26 cellular contexts compared by ENCODE assay signal in the genomic region with DNA sequence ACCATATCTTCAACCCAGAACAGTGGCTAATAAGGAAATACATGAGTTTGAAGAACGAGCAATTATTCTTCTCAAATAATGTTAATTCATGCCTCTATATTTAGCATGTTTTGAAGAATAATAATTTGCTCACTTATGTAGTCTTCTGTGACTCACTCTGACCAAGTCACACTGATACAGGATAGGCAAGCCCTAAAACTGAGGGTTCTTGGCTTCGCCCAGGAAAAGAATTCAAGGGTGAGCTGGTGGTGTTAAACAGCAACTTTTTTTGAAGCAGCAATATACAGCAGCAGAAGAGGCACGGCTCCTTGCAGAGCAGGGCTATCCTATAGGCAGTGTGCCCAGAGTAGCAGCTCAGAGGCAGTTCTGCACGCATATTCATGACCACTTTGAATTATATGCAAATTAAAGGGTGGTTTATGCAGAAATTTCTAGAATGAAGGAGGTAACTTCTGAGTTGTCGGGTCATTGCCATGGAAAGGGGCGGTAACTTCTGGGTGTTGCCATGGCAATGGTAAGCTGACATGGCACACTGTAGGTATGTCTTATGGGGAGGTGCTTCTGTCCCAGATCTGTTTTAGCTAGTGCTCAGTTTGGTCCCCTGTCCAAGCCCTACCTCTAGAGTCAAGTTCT.
DNase-seq lines count a peak whose midpoint lies in the region; ATAC-seq and TF ChIP-seq lines count a peak whose summit lies in the region.
"Had no signal": no experiment of that assay in that cellular context is flagged by ENCODE, and none has a peak within 500 bp of the region (broad histone marks: within the 10 kb centered on the region; RNA-seq: fewer than 3 reads in every experiment).

No MANE protein-coding gene starts in this region.

- H3K27me3 Mint-ChIP-seq in WTC11 (ENCODE audit: low read depth) = no peaks in the 10 kb centered on the region

- H3K36me3 ChIP-seq in mammary epithelial cell (ENCODE audit: insufficient read depth, low read length) (no peaks in the 10 kb centered on the region), breast epithelium (no peaks in the 10 kb centered on the region)
- H3K36me3 ChIP-seq: MG63, SJCRH30, upper lobe of left lung had no signal

- peaks cover 3% of the 10 kb centered on the region; the same call in 1 of the 2 replicates for H3K36me3 Mint-ChIP-seq in WTC11
- H3K36me3 Mint-ChIP-seq: brain; stimulated activated effector memory CD8-positive, alpha-beta T cell treated with anti-CD3 and anti-CD28 coated beads, Interleukin-12 subunit alpha, Interleukin-12 subunit beta, amount 100 ng/mL, for 72 hours had no signal

- intact Hi-C loops in mammary epithelial cell (cut with micrococcal nuclease) (no loop called here), breast epithelium (cut with DNase I; ENCODE audit: low total_unique reads) (no loop called here)

- H3K27me3 ChIP-seq in mammary epithelial cell (ENCODE audit: insufficient read depth, low read length) (no peaks in the 10 kb centered on the region), breast epithelium (no peaks in the 10 kb centered on the region), foreskin keratinocyte (no peaks in the 10 kb centered on the region)
- H3K27me3 ChIP-seq: dorsolateral prefrontal cortex, MG63, SJCRH30, upper lobe of left lung had no signal

- peak overlapping the region; percentile 77; the same call in 1 of the 2 replicates for H3K27ac Mint-ChIP-seq in WTC11
- H3K27ac Mint-ChIP-seq: activated CD8-positive, alpha-beta T cell treated with anti-CD3 and anti-CD28 coated beads, Interleukin-2, amount 10 ng/mL, durations not matched to agents 7 days and 5 days; activated naive CD4-positive, alpha-beta T cell treated with anti-CD3 and anti-CD28 coated beads for 36 hours; brain; stimulated activated effector memory CD8-positive, alpha-beta T cell treated with anti-CD3 and anti-CD28 coated beads, Interleukin-12 subunit alpha, Interleukin-12 subunit beta, amount 100 ng/mL, for 72 hours had no signal

- DNase-seq in mammary epithelial cell (peak; percentile 46), breast epithelium (ENCODE audit: low spot score in 2 of 2) (no peak), WTC11 (ENCODE audit: low spot score) (no peak), foreskin keratinocyte (peak in 1 of 2 donors; percentile 70), GM13976 (ENCODE audit: low spot score) (no peak), NCI-H446 (lab: John Stamatoyannopoulos, UW) (no peak)
- DNase-seq: activated CD4-positive, alpha-beta T cell treated with anti-CD3 and anti-CD28 coated beads for 4 hours; activated CD8-positive, alpha-beta T cell treated with anti-CD3 and anti-CD28 coated beads, Interleukin-2, amount 10 ng/mL, durations not matched to agents 7 days and 5 days; activated naive CD4-positive, alpha-beta T cell treated with anti-CD3 and anti-CD28 coated beads for 36 hours; dorsolateral prefrontal cortex; hypothalamus; KBM-7; MG63; NCI-H2029 treated with DMSO at 0.1 percent for 48 hours; NCI-H2227 treated with DMSO at 0.1 percent for 48 hours; NCI-H774; SJCRH30; stimulated activated CD4-positive, alpha-beta T cell treated with anti-CD3 and anti-CD28 coated beads, Interleukin-15, amount 100 ng/mL, for 24 hours; SW 1271; T-helper 9 cell; upper lobe of left lung had no signal

- POLR2A ChIA-PET in WTC11 (lab: Charles Lee) = interaction anchor here (0.7 kb wide), 1 partner anchor 331 kb away, joined by 4 read pairs; no protein-coding TSS in a partner anchor

- peak overlapping the region; percentile 40 for H2AFZ ChIP-seq in mammary epithelial cell (ENCODE audit: low read depth, low read length)

- H3K4me1 ChIP-seq in mammary epithelial cell (ENCODE audit: insufficient read depth, low read length) (peaks cover 8% of the 10 kb centered on the region), breast epithelium (no peaks in the 10 kb centered on the region), foreskin keratinocyte (peaks cover 6% of the 10 kb centered on the region)
- H3K4me1 ChIP-seq: SJCRH30 had no signal

- H3K27ac ChIP-seq in mammary epithelial cell (ENCODE audit: insufficient read depth, low read depth, low read length) = peak overlapping the region; percentile 16
- no peak overlapping the region for H3K27ac ChIP-seq in breast epithelium
- H3K27ac ChIP-seq in foreskin keratinocyte = no peak overlapping the region
- H3K27ac ChIP-seq: 22Rv1, dorsolateral prefrontal cortex, SJCRH30, upper lobe of left lung had no signal

- no peak overlapping the region for H3K4me2 ChIP-seq in mammary epithelial cell (ENCODE audit: insufficient read depth, low read depth, low read length)

- peaks cover 15% of the 10 kb centered on the region for H3K4me1 Mint-ChIP-seq in WTC11
- H3K4me1 Mint-ChIP-seq: stimulated activated effector memory CD8-positive, alpha-beta T cell treated with anti-CD3 and anti-CD28 coated beads, Interleukin-12 subunit alpha, Interleukin-12 subunit beta, amount 100 ng/mL, for 72 hours had no signal

- peak; percentile 88 for ATAC-seq in WTC11
- peak; percentile 78 for ATAC-seq in foreskin keratinocyte
- ATAC-seq in GM18861 (IDR thresholded peaks at IDR 0.05; ENCODE audit: unreplicated experiment) = no peak
- no peak for ATAC-seq in GM21526 (IDR thresholded peaks at IDR 0.05; ENCODE audit: low FRiP score, unreplicated experiment)
- ATAC-seq: activated CD8-positive, alpha-beta T cell treated with anti-CD3 and anti-CD28 coated beads, Interleukin-2, amount 10 ng/mL, durations not matched to agents 7 days and 5 days; stimulated activated effector memory CD8-positive, alpha-beta T cell treated with anti-CD3 and anti-CD28 coated beads, Interleukin-12 subunit alpha, Interleukin-12 subunit beta, amount 100 ng/mL, for 72 hours had no signal

- no peak for TF ChIP-seq POLR2A in breast epithelium (IDR thresholded peaks at IDR 0.05)

- H3K9me3 Mint-ChIP-seq in WTC11 = peaks cover 10% of the 10 kb centered on the region
- H3K9me3 Mint-ChIP-seq: brain; stimulated activated effector memory CD8-positive, alpha-beta T cell treated with anti-CD3 and anti-CD28 coated beads, Interleukin-12 subunit alpha, Interleukin-12 subunit beta, amount 100 ng/mL, for 72 hours had no signal

- no peak overlapping the region for H3K4me3 ChIP-seq in mammary epithelial cell (replicated peaks in 1 of 3; ENCODE audit: insufficient read depth in 1 of 3, low read depth in 2 of 3, low read length in 3 of 3)
- no peak overlapping the region for H3K4me3 ChIP-seq in breast epithelium
- H3K4me3 ChIP-seq: dorsolateral prefrontal cortex, MG63, SJCRH30, upper lobe of left lung had no signal

- TF ChIP-seq CTCF in mammary epithelial cell (conservative IDR thresholded peaks at IDR 0.05 in 1 of 2, IDR thresholded peaks at IDR 0.05 in 1 of 2; ENCODE audit: extremely low read depth in 1 of 2, insufficient read depth in 1 of 2, low read depth in 1 of 2, low read length in 2 of 2) (no peak), breast epithelium (IDR thresholded peaks at IDR 0.05) (no peak), WTC11 (IDR thresholded peaks at IDR 0.05) (no peak), foreskin keratinocyte (conservative IDR thresholded peaks at IDR 0.05) (no peak), GM13976 (IDR thresholded peaks at IDR 0.05; ENCODE audit: borderline replicate concordance, control extremely low read depth, extremely low read depth, insufficient read depth, missing control alignments) (no peak)

- CTCF ChIA-PET in mammary epithelial cell (lab: Charles Lee; ENCODE audit: low non-redundant PET) = interaction anchor here (0.7 kb wide), 2 partner anchors 292 to 841 kb away, joined by 5 to 8 read pairs; no protein-coding TSS in a partner anchor
- CTCF ChIA-PET in WTC11 (lab: Charles Lee) = interaction anchor here (0.7 kb wide), 1 partner anchor 1360 kb away, joined by 4 read pairs; no protein-coding TSS in a partner anchor

- H3K4me3 Mint-ChIP-seq in WTC11 = no peak overlapping the region
- H3K4me3 Mint-ChIP-seq: activated CD8-positive, alpha-beta T cell treated with anti-CD3 and anti-CD28 coated beads, Interleukin-2, amount 10 ng/mL, durations not matched to agents 7 days and 5 days; activated naive CD4-positive, alpha-beta T cell treated with anti-CD3 and anti-CD28 coated beads for 36 hours; brain; stimulated activated effector memory CD8-positive, alpha-beta T cell treated with anti-CD3 and anti-CD28 coated beads, Interleukin-12 subunit alpha, Interleukin-12 subunit beta, amount 100 ng/mL, for 72 hours had no signal

- dilution Hi-C loops in mammary epithelial cell (cut with HindIII; ENCODE audit: low sequenced_read_pairs) = no loop called here

- in situ Hi-C loops in mammary epithelial cell (cut with MboI; ENCODE audit: low sequenced_read_pairs in 2 of 2) (no loop called here), GM13976 (cut with MboI; ENCODE audit: low sequenced_read_pairs, unreplicated experiment) (no loop called here)

- no peak overlapping the region for H3K9ac ChIP-seq in mammary epithelial cell (ENCODE audit: insufficient read depth, low read length)

- no peaks in the 10 kb centered on the region for H3K79me2 ChIP-seq in mammary epithelial cell (ENCODE audit: insufficient read depth, low read length)

- WGBS in mammary epithelial cell (ENCODE audit: low coverage, missing lambda C conversion rate) = 95% methylated on average over 6 of the region's 6 CpGs

- no TSS peak for BruUV-seq in mammary epithelial cell (replicated peaks; lab: Mats Ljungman, UMichigan)

- H3K9me3 ChIP-seq in mammary epithelial cell (replicated peaks; ENCODE audit: insufficient read depth, low read length) (no peaks in the 10 kb centered on the region), breast epithelium (no peaks in the 10 kb centered on the region)
- H3K9me3 ChIP-seq: MG63, SJCRH30, upper lobe of left lung had no signal

- no peaks in the 10 kb centered on the region for H4K20me1 ChIP-seq in mammary epithelial cell (ENCODE audit: insufficient read depth, low read length)

TF ChIP-seq in WTC11, 78 proteins besides CTCF, POLR2A, EP300 and RAD21:
- TF ChIP-seq NR2C2 (CRISPR knock-in tag; IDR thresholded peaks at IDR 0.05) = no peak
- TF ChIP-seq, protein P1, sequence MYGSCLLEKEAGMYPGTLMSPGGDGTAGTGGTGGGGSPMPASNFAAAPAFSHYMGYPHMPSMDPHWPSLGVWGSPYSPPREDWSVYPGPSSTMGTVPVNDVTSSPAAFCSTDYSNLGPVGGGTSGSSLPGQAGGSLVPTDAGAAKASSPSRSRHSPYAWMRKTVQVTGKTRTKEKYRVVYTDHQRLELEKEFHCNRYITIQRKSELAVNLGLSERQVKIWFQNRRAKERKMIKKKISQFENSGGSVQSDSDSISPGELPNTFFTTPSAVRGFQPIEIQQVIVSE (CRISPR knock-in tag; IDR thresholded peaks at IDR 0.05; ENCODE audit: borderline replicate concordance) = no peak

Comparison
In these comparisons a context has a peak if more than half of its experiments do, and no peak if none do; other contexts are left out.
1. ATAC-seq: peak in WTC11 (single experiment) and foreskin keratinocyte (single experiment); none in GM18861 (single experiment) and GM21526 (single experiment).